9 cellular contexts compared by ENCODE assay signal in the genomic region with DNA sequence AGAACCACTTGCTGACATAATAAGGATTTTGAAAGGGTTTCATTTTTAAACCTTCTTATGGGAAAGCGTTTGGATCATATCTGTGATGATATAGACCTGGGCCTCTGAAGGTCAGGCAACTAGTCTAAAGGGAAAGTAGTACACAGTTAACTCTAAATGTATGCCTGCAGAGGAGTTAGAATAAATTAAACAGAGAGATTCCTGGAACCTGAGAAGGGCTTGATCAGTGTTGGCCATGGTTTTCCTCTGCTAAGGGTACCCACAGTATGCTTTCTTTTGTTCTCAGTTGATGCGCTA. TPM values are rescaled to one million over a fixed set of nuclear protein-coding genes. Genes with fewer than 3 reads are reported as not detected.
DNase-seq lines count a peak whose midpoint lies in the region; ATAC-seq and TF ChIP-seq lines count a peak whose summit lies in the region.
"Had no signal": no experiment of that assay in that cellular context is flagged by ENCODE, and none has a peak within 500 bp of the region (broad histone marks: within the 10 kb centered on the region; RNA-seq: fewer than 3 reads in every experiment).

No MANE protein-coding gene starts in this region.

- CTCF ChIA-PET in SK-N-SH (lab: Yijun Ruan, JAX), result interaction anchor here (1.1 to 4.4 kb wide), 2 partner anchors 14 to 576 kb away, joined by 3 to 21 read pairs; a partner anchor contains a TSS

- H3K79me2 ChIP-seq in SK-N-SH (ENCODE audit: insufficient read depth), result no peaks in the 10 kb centered on the region

- H3K27me3 ChIP-seq in SK-N-SH (ENCODE audit: insufficient read depth) (no peaks in the 10 kb centered on the region), esophagus squamous epithelium (no peaks in the 10 kb centered on the region), thoracic aorta (replicated peaks; ENCODE audit: insufficient read depth) (no peaks in the 10 kb centered on the region)

- H4K20me1 ChIP-seq in SK-N-SH (ENCODE audit: insufficient read depth), result no peaks in the 10 kb centered on the region

- TF ChIP-seq EP300 in SK-N-SH (IDR thresholded peaks at IDR 0.05; ENCODE audit: borderline replicate concordance in 1 of 2, low read depth in 1 of 2, low read length in 1 of 2), result no peak

- POLR2A ChIA-PET in SK-N-SH (lab: Yijun Ruan, JAX), result no interaction called here

- WGBS in SK-N-SH (ENCODE audit: low lambda C conversion rate), result 84% methylated on average over 2 of the region's 2 CpGs
- 32 to 54% methylated on average over 2 of the region's 2 CpGs for WGBS in esophagus squamous epithelium, 2 donors

- DNase-seq in SK-N-SH, result no peak
- no peak for DNase-seq in esophagus squamous epithelium (lab: John Stamatoyannopoulos, UW)
- no peak for DNase-seq in mucosa of descending colon
- DNase-seq in thoracic aorta (ENCODE audit: low spot score), result no peak
- DNase-seq in Kasumi-1 (lab: John Stamatoyannopoulos, UW), result no peak
- DNase-seq: activated T-cell treated with anti-CD3 and anti-CD28 coated beads for 4 hours had no signal

- peaks cover 10% of the 10 kb centered on the region for H3F3A ChIP-seq in SK-N-SH (replicated peaks; ENCODE audit: insufficient read depth)

- peak overlapping the region; percentile 26 to 42; a peak in 1 of 4 replicates for H3K4me3 ChIP-seq in SK-N-SH (ENCODE audit: low read depth in 2 of 2, low read length in 1 of 2)
- peak overlapping the region in 3 of 4 donors; percentile 13 to 46 (median 28) for H3K4me3 ChIP-seq in esophagus squamous epithelium
- H3K4me3 ChIP-seq in mucosa of descending colon, result no peak overlapping the region
- H3K4me3 ChIP-seq in thoracic aorta, result peak overlapping the region; percentile 44

- peak overlapping the region; percentile 42; the same call in 1 of the 2 replicates for H2AFZ ChIP-seq in SK-N-SH (ENCODE audit: low read depth)

- H3K9me2 ChIP-seq in SK-N-SH, result no peaks in the 10 kb centered on the region

- TF ChIP-seq POLR2A in esophagus squamous epithelium (IDR thresholded peaks at IDR 0.05), result no peak

- intact Hi-C loops in esophagus squamous epithelium (cut with DNase I), result loop anchor here (10.0 kb wide), 1 partner anchor 118 kb away; no protein-coding TSS in a partner anchor
- intact Hi-C loops in mucosa of descending colon (cut with DNase I, micrococcal nuclease), result no loop called here

- peaks cover 5 to 9% of the 10 kb centered on the region in 2 experiments for H3K36me3 ChIP-seq in SK-N-SH (replicated peaks in 1 of 2; ENCODE audit: control insufficient read depth in 1 of 2, insufficient read depth in 2 of 2, low read length in 1 of 2)
- H3K36me3 ChIP-seq in esophagus squamous epithelium, result peaks cover 0 to 68% (median 0%) of the 10 kb centered on the region in 3 donors
- H3K36me3 ChIP-seq in mucosa of descending colon (ENCODE audit: low read depth), result no peaks in the 10 kb centered on the region
- H3K36me3 ChIP-seq in thoracic aorta, result peaks cover 10% of the 10 kb centered on the region

- H3K4me1 ChIP-seq in SK-N-SH (ENCODE audit: control insufficient read depth in 1 of 2, insufficient read depth in 2 of 2, low read depth in 1 of 2, low read length in 1 of 2) (peaks cover 4 to 6% of the 10 kb centered on the region in 2 experiments; a peak in 3 of 4 replicates), esophagus squamous epithelium (peaks cover 9 to 36% (median 12%) of the 10 kb centered on the region in 3 donors), mucosa of descending colon (ENCODE audit: low read depth) (peaks cover 15% of the 10 kb centered on the region), thoracic aorta (ENCODE audit: control insufficient read depth in 1 of 2, low read depth in 2 of 2) (peaks cover 6 to 23% of the 10 kb centered on the region in 2 donors)

- no peak for TF ChIP-seq CTCF in SK-N-SH (IDR thresholded peaks at IDR 0.05)
- TF ChIP-seq CTCF in esophagus squamous epithelium (IDR thresholded peaks at IDR 0.05), result no peak
- no peak for TF ChIP-seq CTCF in mucosa of descending colon (IDR thresholded peaks at IDR 0.05)
- no peak for TF ChIP-seq CTCF in thoracic aorta (IDR thresholded peaks at IDR 0.05)

- TF ChIP-seq RAD21 in SK-N-SH (IDR thresholded peaks at IDR 0.05; ENCODE audit: low read length), result no peak

- H3K9me3 ChIP-seq in SK-N-SH, result no peaks in the 10 kb centered on the region
- H3K9me3 ChIP-seq in esophagus squamous epithelium, result no peaks in the 10 kb centered on the region
- no peaks in the 10 kb centered on the region for H3K9me3 ChIP-seq in mucosa of descending colon
- no peaks in the 10 kb centered on the region for H3K9me3 ChIP-seq in thoracic aorta

- H3K4me2 ChIP-seq in SK-N-SH, result peak overlapping the region; percentile 77

- ATAC-seq in mucosa of descending colon (peak; percentile 41), thoracic aorta (ENCODE audit: insufficient number of reproducible peaks, low FRiP score, low read depth) (no peak), GM21360 (IDR thresholded peaks at IDR 0.05; ENCODE audit: unreplicated experiment) (no peak), HG02885 (IDR thresholded peaks at IDR 0.05; ENCODE audit: poor library complexity, unreplicated experiment) (no peak), HG03039 (IDR thresholded peaks at IDR 0.05; ENCODE audit: unreplicated experiment) (no peak)

- peak overlapping the region; percentile 38; the same call in 1 of the 2 replicates for H3K9ac ChIP-seq in SK-N-SH

- H3K27ac ChIP-seq in SK-N-SH (ENCODE audit: low read depth in 2 of 2, low read length in 1 of 2), result peak overlapping the region; percentile 7 to 71; a peak in 3 of 4 replicates
- H3K27ac ChIP-seq in esophagus squamous epithelium, result peak overlapping the region; percentile 56 to 85 (median 70)
- peak overlapping the region; percentile 12 to 35 for H3K27ac ChIP-seq in thoracic aorta

TF ChIP-seq in SK-N-SH, 30 proteins besides CTCF, POLR2A, EP300 and RAD21:
- TF ChIP-seq SMC3 (IDR thresholded peaks at IDR 0.05; ENCODE audit: low read depth, low read length) (no peak), JUND (IDR thresholded peaks at IDR 0.05) (no peak), NFIC (IDR thresholded peaks at IDR 0.05; ENCODE audit: borderline replicate concordance) (no peak), FOXM1 (IDR thresholded peaks at IDR 0.05; ENCODE audit: low read depth) (no peak), FOXJ3 (CRISPR knock-in tag; IDR thresholded peaks at IDR 0.05) (no peak), RCOR1 (IDR thresholded peaks at IDR 0.05; ENCODE audit: low read length) (no peak), FOSL2 (IDR thresholded peaks at IDR 0.05; ENCODE audit: borderline replicate concordance, low read depth) (no peak), TAF1 (IDR thresholded peaks at IDR 0.05; ENCODE audit: borderline replicate concordance, low read depth, low read length) (no peak)
- TF ChIP-seq, protein P1, sequence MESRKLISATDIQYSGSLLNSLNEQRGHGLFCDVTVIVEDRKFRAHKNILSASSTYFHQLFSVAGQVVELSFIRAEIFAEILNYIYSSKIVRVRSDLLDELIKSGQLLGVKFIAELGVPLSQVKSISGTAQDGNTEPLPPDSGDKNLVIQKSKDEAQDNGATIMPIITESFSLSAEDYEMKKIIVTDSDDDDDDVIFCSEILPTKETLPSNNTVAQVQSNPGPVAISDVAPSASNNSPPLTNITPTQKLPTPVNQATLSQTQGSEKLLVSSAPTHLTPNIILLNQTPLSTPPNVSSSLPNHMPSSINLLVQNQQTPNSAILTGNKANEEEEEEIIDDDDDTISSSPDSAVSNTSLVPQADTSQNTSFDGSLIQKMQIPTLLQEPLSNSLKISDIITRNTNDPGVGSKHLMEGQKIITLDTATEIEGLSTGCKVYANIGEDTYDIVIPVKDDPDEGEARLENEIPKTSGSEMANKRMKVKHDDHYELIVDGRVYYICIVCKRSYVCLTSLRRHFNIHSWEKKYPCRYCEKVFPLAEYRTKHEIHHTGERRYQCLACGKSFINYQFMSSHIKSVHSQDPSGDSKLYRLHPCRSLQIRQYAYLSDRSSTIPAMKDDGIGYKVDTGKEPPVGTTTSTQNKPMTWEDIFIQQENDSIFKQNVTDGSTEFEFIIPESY (IDR thresholded peaks at IDR 0.05; ENCODE audit: borderline replicate concordance, low read depth), result no peak
TF ChIP-seq in SK-N-SH: peak in this region for 0.

RNA-seq across cellular contexts. Expression of a gene that starts 14.4 kb away (rescaled TPM):
- 3.3 and 3.9 TPM in 2 replicates for polyA plus RNA-seq in SK-N-SH (2012; rRNA removed)
- 3.9 TPM in 2 replicates for polyA plus RNA-seq in SK-N-SH (2012; cell fraction: cytosol; rRNA removed)
- 2.8 and 3.9 TPM in 2 replicates for polyA plus RNA-seq in SK-N-SH (2012; cell fraction: nucleus; rRNA removed)
- total RNA-seq in esophagus squamous epithelium (10 to 100 TPM; 10.7 to 16.2 (median 12.0) TPM), mucosa of descending colon (1 to 10 TPM; 6.6 to 8.7 (median 8.5) TPM), thoracic aorta (1 to 10 TPM; 7.7 to 7.8 TPM)

RNA-seq across cellular contexts. Expression of a gene that starts 40.6 kb away (rescaled TPM):
- 4.0 and 5.5 TPM in 2 replicates for polyA plus RNA-seq in SK-N-SH (2012; rRNA removed)
- polyA plus RNA-seq in SK-N-SH (2012; cell fraction: cytosol; rRNA removed), result 3.2 and 3.8 TPM in 2 replicates
- polyA plus RNA-seq in SK-N-SH (2012; cell fraction: nucleus; rRNA removed), result 6.3 and 11.7 TPM in 2 replicates
- total RNA-seq in esophagus squamous epithelium (10 to 100 TPM; 17.3 to 52.8 (median 27.7) TPM), mucosa of descending colon (10 to 100 TPM; 32.1 to 54.5 (median 44.8) TPM), thoracic aorta (10 to 100 TPM; 23.1 to 23.2 TPM)
